In the genomic region with DNA sequence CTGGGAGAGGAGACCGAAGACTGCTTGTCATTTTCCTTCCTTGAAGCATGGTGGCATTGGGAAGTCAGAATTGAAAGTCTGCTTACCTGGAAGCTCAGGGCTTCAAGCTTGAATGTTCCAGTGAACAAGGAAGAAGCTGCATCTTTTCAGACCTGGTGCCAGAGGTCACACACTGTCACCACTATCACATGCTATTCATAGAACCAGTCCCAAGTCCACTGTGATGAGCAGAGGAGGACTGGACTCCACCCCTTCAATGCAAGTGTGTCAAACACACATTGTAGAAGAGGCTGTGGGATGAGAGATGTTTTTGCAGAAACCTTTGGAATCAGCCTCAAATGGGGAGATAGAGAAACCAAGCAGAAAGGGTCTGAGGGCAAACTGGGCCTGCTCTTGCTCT, we compare ENCODE assay signal across 17 cellular contexts.
DNase-seq lines count a peak whose midpoint lies in the region; ATAC-seq, FAIRE-seq and TF ChIP-seq lines count a peak whose summit lies in the region.
"Had no signal": no experiment of that assay in that cellular context is flagged by ENCODE, and none has a peak within 500 bp of the region (broad histone marks: within the 10 kb centered on the region; RNA-seq: fewer than 3 reads in every experiment).

No MANE protein-coding gene starts in this region.

- H3K27ac ChIP-seq in esophagus muscularis mucosa (replicated peaks in 1 of 4) (no peak overlapping the region), small intestine (ENCODE audit: low read depth in 1 of 2, low read length in 1 of 2) (peak overlapping the region in 1 of 2 donors; percentile 77)
- H3K27ac ChIP-seq: A549, SJSA1 had no signal

- WGBS in esophagus muscularis mucosa, result 94% methylated on average over 1 of the region's 1 CpG
- WGBS in small intestine, 3 donors, result 67 to 80% (median 74%) methylated on average over 1 of the region's 1 CpG

- no peak overlapping the region for H3K4me3 ChIP-seq in esophagus muscularis mucosa
- no peak overlapping the region for H3K4me3 ChIP-seq in mucosa of descending colon
- no peak overlapping the region for H3K4me3 ChIP-seq in small intestine (ENCODE audit: low read depth in 1 of 2, low read length in 2 of 2)
- H3K4me3 ChIP-seq: A549, SJSA1 had no signal

- no peaks in the 10 kb centered on the region for H3K36me3 Mint-ChIP-seq in activated CD4-positive, alpha-beta memory T cell treated with anti-CD3 and anti-CD28 coated beads, Interleukin-2, amount 10 ng/mL, durations not matched to agents 7 days and 5 days (ENCODE audit: low read depth)

- no peaks in the 10 kb centered on the region for H3K9me3 ChIP-seq in esophagus muscularis mucosa
- H3K9me3 ChIP-seq in mucosa of descending colon, result no peaks in the 10 kb centered on the region
- no peaks in the 10 kb centered on the region for H3K9me3 ChIP-seq in small intestine (ENCODE audit: control insufficient read depth, low read depth)
- H3K9me3 ChIP-seq: A549 had no signal

- no peaks in the 10 kb centered on the region for H3K27me3 ChIP-seq in esophagus muscularis mucosa
- H3K27me3 ChIP-seq in small intestine (ENCODE audit: control insufficient read depth in 2 of 2, insufficient read depth in 2 of 2, low read length in 2 of 2), result no peaks in the 10 kb centered on the region
- H3K27me3 ChIP-seq: SJSA1 had no signal

- H3K4me1 ChIP-seq in esophagus muscularis mucosa, result no peaks in the 10 kb centered on the region
- no peaks in the 10 kb centered on the region for H3K4me1 ChIP-seq in mucosa of descending colon (ENCODE audit: low read depth)
- H3K4me1 ChIP-seq in small intestine (ENCODE audit: control insufficient read depth in 2 of 2, insufficient read depth in 1 of 2, low read depth in 1 of 2, low read length in 1 of 2), result peaks cover 0 to 3% of the 10 kb centered on the region in 2 donors

- no peaks in the 10 kb centered on the region for H3K4me1 Mint-ChIP-seq in activated CD4-positive, alpha-beta memory T cell treated with anti-CD3 and anti-CD28 coated beads, Interleukin-2, amount 10 ng/mL, durations not matched to agents 7 days and 5 days

- peaks cover 4% of the 10 kb centered on the region for H3K9me3 Mint-ChIP-seq in activated CD4-positive, alpha-beta memory T cell treated with anti-CD3 and anti-CD28 coated beads, Interleukin-2, amount 10 ng/mL, durations not matched to agents 7 days and 5 days

- TF ChIP-seq CTCF in esophagus muscularis mucosa (IDR thresholded peaks at IDR 0.05), result no peak
- TF ChIP-seq CTCF in mucosa of descending colon (IDR thresholded peaks at IDR 0.05), result no peak

- intact Hi-C loops in esophagus muscularis mucosa (cut with DNase I), result no loop called here
- intact Hi-C loops in mucosa of descending colon (cut with DNase I, micrococcal nuclease), result no loop called here

- CTCF ChIA-PET in activated CD4-positive, alpha-beta memory T cell treated with anti-CD3 and anti-CD28 coated beads, Interleukin-2, amount 10 ng/mL, durations not matched to agents 7 days and 5 days (lab: Charles Lee), result interaction anchor here (2.4 kb wide), 1 partner anchor 41 kb away, joined by 6 read pairs; no protein-coding TSS in a partner anchor

- TF ChIP-seq EP300 in esophagus muscularis mucosa (IDR thresholded peaks at IDR 0.05), result no peak

- POLR2A ChIA-PET in activated CD4-positive, alpha-beta memory T cell treated with anti-CD3 and anti-CD28 coated beads, Interleukin-2, amount 10 ng/mL, durations not matched to agents 7 days and 5 days (lab: Charles Lee), result no interaction called here

- TF ChIP-seq POLR2A in esophagus muscularis mucosa (IDR thresholded peaks at IDR 0.05; ENCODE audit: low read depth), result no peak

- H3K27me3 Mint-ChIP-seq in activated CD4-positive, alpha-beta memory T cell treated with anti-CD3 and anti-CD28 coated beads, Interleukin-2, amount 10 ng/mL, durations not matched to agents 7 days and 5 days, result no peaks in the 10 kb centered on the region
- H3K27me3 Mint-ChIP-seq: CD4-positive, alpha-beta T cell had no signal

- DNase-seq in HuH-7.5 (ENCODE audit: low spot score), result peak; percentile 33
- DNase-seq in esophagus muscularis mucosa (ENCODE audit: extremely low spot score), result peak; percentile 70
- DNase-seq in mucosa of descending colon, result peak in 1 of 3 donors; percentile 38
- peak; percentile 74 for DNase-seq in small intestine
- DNase-seq in activated CD4-positive, alpha-beta memory T cell treated with anti-CD3 and anti-CD28 coated beads, Interleukin-2, amount 10 ng/mL, durations not matched to agents 7 days and 5 days, result no peak
- DNase-seq in NK-92 (lab: John Stamatoyannopoulos, UW; ENCODE audit: unreplicated experiment), result no peak
- DNase-seq: CD4-positive, alpha-beta T cell; GF-D8; H9; KG1; NCI-H1417 treated with DMSO at 0.1 percent for 48 hours; NCI-H1930; NCI-H345; NCI-H524 treated with DMSO at 0.1 percent for 48 hours had no signal

- ATAC-seq in mucosa of descending colon (peak; percentile 96), HG03342 (IDR thresholded peaks at IDR 0.05; ENCODE audit: unreplicated experiment) (no peak)
- ATAC-seq: A549 had no signal

- no peak overlapping the region for H3K27ac Mint-ChIP-seq in activated CD4-positive, alpha-beta memory T cell treated with anti-CD3 and anti-CD28 coated beads, Interleukin-2, amount 10 ng/mL, durations not matched to agents 7 days and 5 days
- H3K27ac Mint-ChIP-seq: CD4-positive, alpha-beta T cell had no signal

- H3K4me3 Mint-ChIP-seq in activated CD4-positive, alpha-beta memory T cell treated with anti-CD3 and anti-CD28 coated beads, Interleukin-2, amount 10 ng/mL, durations not matched to agents 7 days and 5 days, result no peak overlapping the region
- H3K4me3 Mint-ChIP-seq: CD4-positive, alpha-beta T cell; H9 had no signal

- no peak for FAIRE-seq in small intestine (lab: Jason Lieb, UNC)
- FAIRE-seq: A549 had no signal

- no peaks in the 10 kb centered on the region for H3K36me3 ChIP-seq in esophagus muscularis mucosa
- no peaks in the 10 kb centered on the region for H3K36me3 ChIP-seq in mucosa of descending colon (ENCODE audit: low read depth)
- no peaks in the 10 kb centered on the region for H3K36me3 ChIP-seq in small intestine (ENCODE audit: control insufficient read depth in 2 of 2, insufficient read depth in 2 of 2, low read length in 2 of 2)
- H3K36me3 ChIP-seq: SJSA1 had no signal

Comparison
In these comparisons a context has a peak if more than half of its experiments do, and no peak if none do; other contexts are left out.
1. DNase-seq: peak in HuH-7.5 (single experiment), esophagus muscularis mucosa (single experiment) and small intestine (single experiment); none in activated CD4-positive, alpha-beta memory T cell treated with anti-CD3 and anti-CD28 coated beads, Interleukin-2, amount 10 ng/mL, durations not matched to agents 7 days and 5 days (single experiment) and NK-92 (single experiment).